8 cellular contexts compared by ENCODE assay signal in genomic region chr1:144551543-144552424, GRCh38. TPM values are rescaled to one million over a fixed set of nuclear protein-coding genes. Genes with fewer than 3 reads are reported as not detected.
DNase-seq lines count a peak whose midpoint lies in the region; ATAC-seq, FAIRE-seq and TF ChIP-seq lines count a peak whose summit lies in the region.

No MANE protein-coding gene starts in this region.

- H3K9me3 ChIP-seq in A549 (no peaks in the 10 kb centered on the region), neural progenitor cell (ENCODE audit: low read depth) (no peaks in the 10 kb centered on the region)

- H2AFZ ChIP-seq in neural progenitor cell (replicated peaks), result no peak overlapping the region

- no peak for TF ChIP-seq EP300 in A549 (IDR thresholded peaks at IDR 0.05)

- H3K27me3 ChIP-seq in foreskin keratinocyte, result no peaks in the 10 kb centered on the region
- no peaks in the 10 kb centered on the region for H3K27me3 ChIP-seq in neural progenitor cell

- no peaks in the 10 kb centered on the region for H3K9me3 Mint-ChIP-seq in neural progenitor cell

- H3K4me3 ChIP-seq in A549 (peak overlapping the region; percentile 49), neural progenitor cell (peak overlapping the region; percentile 47)

- peak overlapping the region; percentile 90 for H3K4me3 Mint-ChIP-seq in neural progenitor cell

- ATAC-seq in A549, result peak; percentile 91 to 93
- peak; percentile 54 for ATAC-seq in GM18909 (IDR thresholded peaks at IDR 0.05; ENCODE audit: poor library complexity, unreplicated experiment)
- peak; percentile 72 for ATAC-seq in HG03460 (IDR thresholded peaks at IDR 0.05; ENCODE audit: unreplicated experiment)
- peak; percentile 83 for ATAC-seq in foreskin keratinocyte

- H3K36me3 ChIP-seq in neural progenitor cell, result no peaks in the 10 kb centered on the region

- H3K27ac Mint-ChIP-seq in neural progenitor cell, result peak overlapping the region; percentile 100

- POLR2A ChIA-PET in A549 (lab: Yijun Ruan, JAX), result interaction anchor here (1.0 to 2.7 kb wide), 5 partner anchors 9 to 729 kb away, joined by 4 to 16 read pairs (median 11); no protein-coding TSS in a partner anchor

- CTCF ChIA-PET in A549 (lab: Yijun Ruan, JAX), result interaction anchor here (0.6 to 0.9 kb wide), 2 partner anchors 19 to 843 kb away, joined by 3 read pairs; no protein-coding TSS in a partner anchor

- no peak for FAIRE-seq in A549 (lab: Jason Lieb, UNC)

- WGBS in A549 (ENCODE audit: missing lambda C conversion rate), result under 1% methylated on average over 48 of the region's 48 CpGs

- H3F3A ChIP-seq in neural progenitor cell (ENCODE audit: low read depth), result peaks cover 25% of the 10 kb centered on the region

- peak overlapping the region; percentile 86 for H3K9ac ChIP-seq in neural progenitor cell

- peaks cover 30% of the 10 kb centered on the region for H3K4me1 Mint-ChIP-seq in neural progenitor cell

- no peak for TF ChIP-seq RAD21 in A549 (conservative IDR thresholded peaks at IDR 0.05 in 1 of 2, IDR thresholded peaks at IDR 0.05 in 1 of 2)

- no peaks in the 10 kb centered on the region for H3K79me2 ChIP-seq in neural progenitor cell (ENCODE audit: low read depth)

- H3K4me2 ChIP-seq in A549 (peak overlapping the region; percentile 83), neural progenitor cell (peak overlapping the region; percentile 75)

- peak; percentile 90 for TF ChIP-seq POLR2A in A549 (IDR thresholded peaks at IDR 0.05; ENCODE audit: low read length)

- H3K27me3 Mint-ChIP-seq in neural progenitor cell (ENCODE audit: insufficient read depth, low read depth), result peaks cover 9% of the 10 kb centered on the region

- peak; percentile 81 to 97 for DNase-seq in A549 (ENCODE audit: low read depth in 1 of 2, low spot score in 1 of 2)
- DNase-seq in RPMI8226, result peak; percentile 92
- DNase-seq in activated naive CD4-positive, alpha-beta T cell (lab: John Stamatoyannopoulos, UW), result peak; percentile 32 to 64 (median 44)
- DNase-seq in foreskin keratinocyte, result peak; percentile 96 to 98
- peak; percentile 91 for DNase-seq in neural progenitor cell (ENCODE audit: low spot score)
- peak; percentile 97 for DNase-seq in superior temporal gyrus (ENCODE audit: extremely low spot score)

- no peaks in the 10 kb centered on the region for H4K20me1 ChIP-seq in neural progenitor cell (ENCODE audit: low read depth)

- H3K4me1 ChIP-seq in A549 (peaks cover 17% of the 10 kb centered on the region), foreskin keratinocyte (peaks cover 3% of the 10 kb centered on the region), neural progenitor cell (no peaks in the 10 kb centered on the region)

- H3K36me3 Mint-ChIP-seq in neural progenitor cell, result no peaks in the 10 kb centered on the region

- TF ChIP-seq CTCF in A549 (IDR thresholded peaks at IDR 0.05) (no peak), foreskin keratinocyte (conservative IDR thresholded peaks at IDR 0.05) (no peak), neural progenitor cell (IDR thresholded peaks at IDR 0.05) (no peak)

- H3K27ac ChIP-seq in A549 (peak overlapping the region; percentile 92 to 96), foreskin keratinocyte (peak overlapping the region; percentile 100), neural progenitor cell (peak overlapping the region; percentile 98)

TF ChIP-seq in A549, 52 proteins besides CTCF, POLR2A, EP300 and RAD21 (continues in another document):
- TF ChIP-seq, protein P1, sequence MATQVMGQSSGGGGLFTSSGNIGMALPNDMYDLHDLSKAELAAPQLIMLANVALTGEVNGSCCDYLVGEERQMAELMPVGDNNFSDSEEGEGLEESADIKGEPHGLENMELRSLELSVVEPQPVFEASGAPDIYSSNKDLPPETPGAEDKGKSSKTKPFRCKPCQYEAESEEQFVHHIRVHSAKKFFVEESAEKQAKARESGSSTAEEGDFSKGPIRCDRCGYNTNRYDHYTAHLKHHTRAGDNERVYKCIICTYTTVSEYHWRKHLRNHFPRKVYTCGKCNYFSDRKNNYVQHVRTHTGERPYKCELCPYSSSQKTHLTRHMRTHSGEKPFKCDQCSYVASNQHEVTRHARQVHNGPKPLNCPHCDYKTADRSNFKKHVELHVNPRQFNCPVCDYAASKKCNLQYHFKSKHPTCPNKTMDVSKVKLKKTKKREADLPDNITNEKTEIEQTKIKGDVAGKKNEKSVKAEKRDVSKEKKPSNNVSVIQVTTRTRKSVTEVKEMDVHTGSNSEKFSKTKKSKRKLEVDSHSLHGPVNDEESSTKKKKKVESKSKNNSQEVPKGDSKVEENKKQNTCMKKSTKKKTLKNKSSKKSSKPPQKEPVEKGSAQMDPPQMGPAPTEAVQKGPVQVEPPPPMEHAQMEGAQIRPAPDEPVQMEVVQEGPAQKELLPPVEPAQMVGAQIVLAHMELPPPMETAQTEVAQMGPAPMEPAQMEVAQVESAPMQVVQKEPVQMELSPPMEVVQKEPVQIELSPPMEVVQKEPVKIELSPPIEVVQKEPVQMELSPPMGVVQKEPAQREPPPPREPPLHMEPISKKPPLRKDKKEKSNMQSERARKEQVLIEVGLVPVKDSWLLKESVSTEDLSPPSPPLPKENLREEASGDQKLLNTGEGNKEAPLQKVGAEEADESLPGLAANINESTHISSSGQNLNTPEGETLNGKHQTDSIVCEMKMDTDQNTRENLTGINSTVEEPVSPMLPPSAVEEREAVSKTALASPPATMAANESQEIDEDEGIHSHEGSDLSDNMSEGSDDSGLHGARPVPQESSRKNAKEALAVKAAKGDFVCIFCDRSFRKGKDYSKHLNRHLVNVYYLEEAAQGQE (IDR thresholded peaks at IDR 0.05), result peak; percentile 57
- TF ChIP-seq PHF8 (IDR thresholded peaks at IDR 0.05; ENCODE audit: borderline replicate concordance, low read depth) (no peak), POLR2AphosphoS2 (conservative IDR thresholded peaks at IDR 0.05; ENCODE audit: low read length) (no peak), MAFK (IDR thresholded peaks at IDR 0.05; ENCODE audit: partially characterized antibody) (peak; percentile 95), EHF (CRISPR knock-in tag; IDR thresholded peaks at IDR 0.05) (peak; percentile 25; the same call in 1 of the 2 replicates), CHD2 (IDR thresholded peaks at IDR 0.05; ENCODE audit: low read length, partially characterized antibody) (no peak), ESRRA (IDR thresholded peaks at IDR 0.05; ENCODE audit: borderline replicate concordance, low read length) (no peak), CHD4 (IDR thresholded peaks at IDR 0.05; ENCODE audit: borderline replicate concordance) (no peak), ATOH8 (CRISPR knock-in tag; IDR thresholded peaks at IDR 0.05; ENCODE audit: low read depth) (no peak; the same call in 1 of the 2 replicates), RFX5 (IDR thresholded peaks at IDR 0.05) (peak; percentile 60), ZSCAN20 (CRISPR knock-in tag; IDR thresholded peaks at IDR 0.05) (no peak), JUNB (IDR thresholded peaks at IDR 0.05) (no peak), NR3C1 (IDR thresholded peaks at IDR 0.05) (no peak), FOXS1 (CRISPR knock-in tag; IDR thresholded peaks at IDR 0.05) (no peak), ZC3H11A (IDR thresholded peaks at IDR 0.05) (no peak), FOSB (CRISPR knock-in tag; IDR thresholded peaks at IDR 0.05) (peak; percentile 99), EHMT2 (IDR thresholded peaks at IDR 0.05; ENCODE audit: low read depth) (no peak), RNF2 (IDR thresholded peaks at IDR 0.05; ENCODE audit: borderline replicate concordance, low read depth) (no peak), KDM5A (IDR thresholded peaks at IDR 0.05) (no peak), TFCP2L1 (CRISPR knock-in tag; IDR thresholded peaks at IDR 0.05) (peak; percentile 97), BHLHE40 (IDR thresholded peaks at IDR 0.05; ENCODE audit: low read depth, low read length) (no peak)
- TF ChIP-seq, protein P2, sequence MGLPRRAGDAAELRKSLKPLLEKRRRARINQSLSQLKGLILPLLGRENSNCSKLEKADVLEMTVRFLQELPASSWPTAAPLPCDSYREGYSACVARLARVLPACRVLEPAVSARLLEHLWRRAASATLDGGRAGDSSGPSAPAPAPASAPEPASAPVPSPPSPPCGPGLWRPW (IDR thresholded peaks at IDR 0.05), result no peak
- TF ChIP-seq, protein P3, sequence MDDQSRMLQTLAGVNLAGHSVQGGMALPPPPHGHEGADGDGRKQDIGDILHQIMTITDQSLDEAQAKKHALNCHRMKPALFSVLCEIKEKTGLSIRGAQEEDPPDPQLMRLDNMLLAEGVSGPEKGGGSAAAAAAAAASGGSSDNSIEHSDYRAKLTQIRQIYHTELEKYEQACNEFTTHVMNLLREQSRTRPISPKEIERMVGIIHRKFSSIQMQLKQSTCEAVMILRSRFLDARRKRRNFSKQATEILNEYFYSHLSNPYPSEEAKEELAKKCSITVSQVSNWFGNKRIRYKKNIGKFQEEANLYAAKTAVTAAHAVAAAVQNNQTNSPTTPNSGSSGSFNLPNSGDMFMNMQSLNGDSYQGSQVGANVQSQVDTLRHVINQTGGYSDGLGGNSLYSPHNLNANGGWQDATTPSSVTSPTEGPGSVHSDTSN (IDR thresholded peaks at IDR 0.05), result peak; percentile 82
- TF ChIP-seq, protein P4, sequence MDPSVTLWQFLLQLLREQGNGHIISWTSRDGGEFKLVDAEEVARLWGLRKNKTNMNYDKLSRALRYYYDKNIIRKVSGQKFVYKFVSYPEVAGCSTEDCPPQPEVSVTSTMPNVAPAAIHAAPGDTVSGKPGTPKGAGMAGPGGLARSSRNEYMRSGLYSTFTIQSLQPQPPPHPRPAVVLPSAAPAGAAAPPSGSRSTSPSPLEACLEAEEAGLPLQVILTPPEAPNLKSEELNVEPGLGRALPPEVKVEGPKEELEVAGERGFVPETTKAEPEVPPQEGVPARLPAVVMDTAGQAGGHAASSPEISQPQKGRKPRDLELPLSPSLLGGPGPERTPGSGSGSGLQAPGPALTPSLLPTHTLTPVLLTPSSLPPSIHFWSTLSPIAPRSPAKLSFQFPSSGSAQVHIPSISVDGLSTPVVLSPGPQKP (IDR thresholded peaks at IDR 0.05; ENCODE audit: low read depth, low read length), result no peak

RNA-seq across cellular contexts. Expression of gene PPIAL4F, which starts 40.9 kb away (rescaled TPM):
- polyA plus RNA-seq in A549 (2011; rRNA removed), result not detected in 2 replicates
- not detected in 2 replicates for polyA plus RNA-seq in A549 (2012; cell fraction: cytosol; rRNA removed)
- polyA plus RNA-seq in A549 (2012; cell fraction: nucleus; rRNA removed), result not detected in 2 replicates
- not detected in 3 replicates for polyA plus RNA-seq in A549 (2017; fragmentation: RNase III; extraction: RNeasy Plus Mini Kit Qiagen cat#74134 plus additional on column Dnase treatment)
- not detected in 2 replicates for polyA minus RNA-seq in A549 (2011; rRNA and poly(A)+ RNA removed)
- total RNA-seq in foreskin keratinocyte, result not detected in 2 replicates
- polyA plus RNA-seq in foreskin keratinocyte, result not detected in 2 replicates
- not detected in 2 replicates for total RNA-seq in neural progenitor cell (ENCODE audit: low replicate concordance)

Comparison
In these comparisons a context has a peak if more than half of its experiments do, and no peak if none do; other contexts are left out.
1. Peak in every context shown above with its lines: DNase-seq, ATAC-seq, H3K4me3 ChIP-seq and H3K27ac ChIP-seq.
2. DNase-seq: peak in every context shown above with its lines; median percentile 97 in foreskin keratinocyte; 97 in superior temporal gyrus; 92 in RPMI8226; 91 in neural progenitor cell; 89 in A549; 44 in activated naive CD4-positive, alpha-beta T cell.